Comparison of ENCODE assay signal across 1 cellular context in the genomic region with DNA sequence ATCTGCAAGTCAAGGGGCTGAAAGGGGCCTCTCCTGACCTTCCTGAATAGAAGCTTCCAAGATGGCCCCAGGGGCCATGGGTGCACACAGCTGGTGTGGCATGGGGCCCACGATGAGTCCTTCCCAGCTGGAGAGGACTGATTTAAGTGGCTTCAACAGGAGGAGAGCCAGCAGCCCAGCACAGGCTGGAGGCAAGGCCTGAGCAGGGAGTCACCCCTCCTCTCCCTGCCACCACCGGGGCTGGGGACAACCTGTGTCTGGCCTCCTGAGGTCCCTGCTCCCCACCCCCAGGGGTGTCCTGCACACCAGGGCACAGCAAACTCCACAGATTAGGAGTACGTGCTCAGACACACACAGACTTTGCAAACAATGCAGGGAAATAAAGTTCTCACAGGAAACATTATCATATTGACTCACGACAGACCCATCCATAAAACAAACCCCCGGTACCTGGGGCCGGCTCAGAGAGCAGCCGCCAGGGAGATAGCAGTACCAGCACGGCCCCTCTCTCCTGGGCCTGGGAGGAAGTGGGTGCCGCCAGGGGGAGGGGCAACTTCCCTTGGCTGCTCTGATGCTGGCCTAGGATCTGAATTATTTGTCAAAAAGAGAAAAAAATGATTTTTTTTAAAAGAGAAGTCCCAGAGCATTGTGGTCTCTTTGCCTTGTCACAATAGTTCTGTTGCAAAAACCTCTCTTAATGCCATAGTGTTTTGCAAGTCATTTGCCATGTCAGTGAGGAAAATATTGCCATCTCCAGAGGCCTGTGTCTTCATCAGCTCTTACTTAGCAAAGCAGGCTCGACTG.
TF ChIP-seq lines count a peak whose summit lies in the region.

No MANE protein-coding gene starts in this region.

TF ChIP-seq in HepG2, 621 proteins besides CTCF, POLR2A, EP300 and RAD21 (continued from another document and continues in another):
- TF ChIP-seq XRCC5 (optimal IDR thresholded peaks at IDR 0.05; ENCODE audit: low read length) (peak; percentile 40), ZBTB7A (CRISPR knock-in tag; IDR thresholded peaks at IDR 0.05) (peak; percentile 48; the same call in 1 of the 2 replicates), GABPA (IDR thresholded peaks at IDR 0.05; ENCODE audit: low read depth, low read length) (peak; percentile 49; the same call in 1 of the 2 replicates), GABPA (CRISPR knock-in tag; IDR thresholded peaks at IDR 0.05; ENCODE audit: low read depth) (peak; percentile 74), ZNF12 (CRISPR knock-in tag; IDR thresholded peaks at IDR 0.05) (no peak), ZNF496 (CRISPR knock-in tag; IDR thresholded peaks at IDR 0.05; ENCODE audit: insufficient replicate concordance) (no peak), ZNF563 (CRISPR knock-in tag; IDR thresholded peaks at IDR 0.05) (0 out of 2 replicates have a peak, but pooled peaks have one; percentile 24), ZNF235 (CRISPR knock-in tag; IDR thresholded peaks at IDR 0.05; ENCODE audit: borderline replicate concordance) (no peak), ZNF572 (CRISPR knock-in tag; IDR thresholded peaks at IDR 0.05) (peak; percentile 1; the same call in 1 of the 2 replicates), ZFY (CRISPR knock-in tag; IDR thresholded peaks at IDR 0.05) (peak; percentile 37; the same call in 1 of the 2 replicates), FOXO1 (CRISPR knock-in tag; IDR thresholded peaks at IDR 0.05) (peak; percentile 40; the same call in 1 of the 2 replicates), GZF1 (CRISPR knock-in tag; IDR thresholded peaks at IDR 0.05) (peak; percentile 34; the same call in 1 of the 2 replicates), CREBL2 (CRISPR knock-in tag; IDR thresholded peaks at IDR 0.05; ENCODE audit: borderline replicate concordance) (no peak), ZNF547 (CRISPR knock-in tag; IDR thresholded peaks at IDR 0.05) (0 out of 2 replicates have a peak, but pooled peaks have one; percentile 43), PHF5A (CRISPR knock-in tag; IDR thresholded peaks at IDR 0.05; ENCODE audit: low read depth, unreplicated experiment) (no peak), MEF2D (CRISPR knock-in tag; IDR thresholded peaks at IDR 0.05) (peak; percentile 47), TEAD3 (CRISPR knock-in tag; optimal IDR thresholded peaks at IDR 0.05; ENCODE audit: borderline replicate concordance) (peak; percentile 10), ZMYM4 (CRISPR knock-in tag; IDR thresholded peaks at IDR 0.05) (0 out of 2 replicates have a peak, but pooled peaks have one; percentile 48), ZNF614 (CRISPR knock-in tag; IDR thresholded peaks at IDR 0.05; ENCODE audit: borderline replicate concordance) (0 out of 2 replicates have a peak, but pooled peaks have one; percentile 14), ZNF670 (CRISPR knock-in tag; IDR thresholded peaks at IDR 0.05; ENCODE audit: borderline replicate concordance) (peak; percentile 68; the same call in 1 of the 2 replicates), CREM (IDR thresholded peaks at IDR 0.05) (0 out of 2 replicates have a peak, but pooled peaks have one; percentile 35), CREM (CRISPR knock-in tag; IDR thresholded peaks at IDR 0.05) (no peak), RARA (CRISPR knock-in tag; IDR thresholded peaks at IDR 0.05) (peak; percentile 66), KDM2A (CRISPR knock-in tag; IDR thresholded peaks at IDR 0.05; ENCODE audit: borderline replicate concordance, low read depth) (peak; percentile 41; the same call in 1 of the 2 replicates), ZFP90 (CRISPR knock-in tag; IDR thresholded peaks at IDR 0.05; ENCODE audit: borderline replicate concordance) (no peak), POGZ (CRISPR knock-in tag; IDR thresholded peaks at IDR 0.05) (peak; percentile 53; the same call in 1 of the 2 replicates), ZNF333 (CRISPR knock-in tag; IDR thresholded peaks at IDR 0.05; ENCODE audit: borderline replicate concordance) (no peak), PHF21A (CRISPR knock-in tag; IDR thresholded peaks at IDR 0.05) (peak; percentile 92), ZNF558 (CRISPR knock-in tag; IDR thresholded peaks at IDR 0.05; ENCODE audit: borderline replicate concordance) (no peak), ZBTB34 (CRISPR knock-in tag; IDR thresholded peaks at IDR 0.05) (no peak), ZNF605 (CRISPR knock-in tag; IDR thresholded peaks at IDR 0.05) (peak; percentile 79; the same call in 1 of the 2 replicates), ZNF768 (CRISPR knock-in tag; IDR thresholded peaks at IDR 0.05) (0 out of 2 replicates have a peak, but pooled peaks have one; percentile 51), MED1 (CRISPR knock-in tag; IDR thresholded peaks at IDR 0.05) (peak; percentile 99), RCOR2 (CRISPR knock-in tag; IDR thresholded peaks at IDR 0.05) (peak; percentile 86; the same call in 1 of the 2 replicates), YEATS2 (CRISPR knock-in tag; IDR thresholded peaks at IDR 0.05; ENCODE audit: borderline replicate concordance) (peak; percentile 49; the same call in 1 of the 2 replicates), NFRKB (IDR thresholded peaks at IDR 0.05) (no peak), GATA4 (IDR thresholded peaks at IDR 0.05; ENCODE audit: borderline replicate concordance, low read depth) (peak; percentile 74; the same call in 1 of the 2 replicates), ZNF205 (CRISPR knock-in tag; IDR thresholded peaks at IDR 0.05) (0 out of 2 replicates have a peak, but pooled peaks have one; percentile 12), POLR2G (IDR thresholded peaks at IDR 0.05; ENCODE audit: low read depth, low read length) (no peak), ZNF615 (CRISPR knock-in tag; IDR thresholded peaks at IDR 0.05; ENCODE audit: borderline replicate concordance) (no peak)
- TF ChIP-seq, protein P1, sequence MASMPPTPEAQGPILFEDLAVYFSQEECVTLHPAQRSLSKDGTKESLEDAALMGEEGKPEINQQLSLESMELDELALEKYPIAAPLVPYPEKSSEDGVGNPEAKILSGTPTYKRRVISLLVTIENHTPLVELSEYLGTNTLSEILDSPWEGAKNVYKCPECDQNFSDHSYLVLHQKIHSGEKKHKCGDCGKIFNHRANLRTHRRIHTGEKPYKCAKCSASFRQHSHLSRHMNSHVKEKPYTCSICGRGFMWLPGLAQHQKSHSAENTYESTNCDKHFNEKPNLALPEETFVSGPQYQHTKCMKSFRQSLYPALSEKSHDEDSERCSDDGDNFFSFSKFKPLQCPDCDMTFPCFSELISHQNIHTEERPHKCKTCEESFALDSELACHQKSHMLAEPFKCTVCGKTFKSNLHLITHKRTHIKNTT (CRISPR knock-in tag; IDR thresholded peaks at IDR 0.05): no peak
- TF ChIP-seq, protein P2, sequence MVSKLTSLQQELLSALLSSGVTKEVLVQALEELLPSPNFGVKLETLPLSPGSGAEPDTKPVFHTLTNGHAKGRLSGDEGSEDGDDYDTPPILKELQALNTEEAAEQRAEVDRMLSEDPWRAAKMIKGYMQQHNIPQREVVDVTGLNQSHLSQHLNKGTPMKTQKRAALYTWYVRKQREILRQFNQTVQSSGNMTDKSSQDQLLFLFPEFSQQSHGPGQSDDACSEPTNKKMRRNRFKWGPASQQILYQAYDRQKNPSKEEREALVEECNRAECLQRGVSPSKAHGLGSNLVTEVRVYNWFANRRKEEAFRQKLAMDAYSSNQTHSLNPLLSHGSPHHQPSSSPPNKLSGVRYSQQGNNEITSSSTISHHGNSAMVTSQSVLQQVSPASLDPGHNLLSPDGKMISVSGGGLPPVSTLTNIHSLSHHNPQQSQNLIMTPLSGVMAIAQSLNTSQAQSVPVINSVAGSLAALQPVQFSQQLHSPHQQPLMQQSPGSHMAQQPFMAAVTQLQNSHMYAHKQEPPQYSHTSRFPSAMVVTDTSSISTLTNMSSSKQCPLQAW (CRISPR knock-in tag; IDR thresholded peaks at IDR 0.05): peak; percentile 62; the same call in 1 of the 2 replicates
- TF ChIP-seq, protein P3, sequence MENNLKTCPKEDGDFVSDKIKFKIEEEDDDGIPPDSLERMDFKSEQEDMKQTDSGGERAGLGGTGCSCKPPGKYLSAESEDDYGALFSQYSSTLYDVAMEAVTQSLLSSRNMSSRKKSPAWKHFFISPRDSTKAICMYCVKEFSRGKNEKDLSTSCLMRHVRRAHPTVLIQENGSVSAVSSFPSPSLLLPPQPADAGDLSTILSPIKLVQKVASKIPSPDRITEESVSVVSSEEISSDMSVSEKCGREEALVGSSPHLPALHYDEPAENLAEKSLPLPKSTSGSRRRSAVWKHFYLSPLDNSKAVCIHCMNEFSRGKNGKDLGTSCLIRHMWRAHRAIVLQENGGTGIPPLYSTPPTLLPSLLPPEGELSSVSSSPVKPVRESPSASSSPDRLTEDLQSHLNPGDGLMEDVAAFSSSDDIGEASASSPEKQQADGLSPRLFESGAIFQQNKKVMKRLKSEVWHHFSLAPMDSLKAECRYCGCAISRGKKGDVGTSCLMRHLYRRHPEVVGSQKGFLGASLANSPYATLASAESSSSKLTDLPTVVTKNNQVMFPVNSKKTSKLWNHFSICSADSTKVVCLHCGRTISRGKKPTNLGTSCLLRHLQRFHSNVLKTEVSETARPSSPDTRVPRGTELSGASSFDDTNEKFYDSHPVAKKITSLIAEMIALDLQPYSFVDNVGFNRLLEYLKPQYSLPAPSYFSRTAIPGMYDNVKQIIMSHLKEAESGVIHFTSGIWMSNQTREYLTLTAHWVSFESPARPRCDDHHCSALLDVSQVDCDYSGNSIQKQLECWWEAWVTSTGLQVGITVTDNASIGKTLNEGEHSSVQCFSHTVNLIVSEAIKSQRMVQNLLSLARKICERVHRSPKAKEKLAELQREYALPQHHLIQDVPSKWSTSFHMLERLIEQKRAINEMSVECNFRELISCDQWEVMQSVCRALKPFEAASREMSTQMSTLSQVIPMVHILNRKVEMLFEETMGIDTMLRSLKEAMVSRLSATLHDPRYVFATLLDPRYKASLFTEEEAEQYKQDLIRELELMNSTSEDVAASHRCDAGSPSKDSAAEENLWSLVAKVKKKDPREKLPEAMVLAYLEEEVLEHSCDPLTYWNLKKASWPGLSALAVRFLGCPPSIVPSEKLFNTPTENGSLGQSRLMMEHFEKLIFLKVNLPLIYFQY (CRISPR knock-in tag; IDR thresholded peaks at IDR 0.05; ENCODE audit: borderline replicate concordance): peak; percentile 59; the same call in 1 of the 2 replicates
- TF ChIP-seq, protein P4, sequence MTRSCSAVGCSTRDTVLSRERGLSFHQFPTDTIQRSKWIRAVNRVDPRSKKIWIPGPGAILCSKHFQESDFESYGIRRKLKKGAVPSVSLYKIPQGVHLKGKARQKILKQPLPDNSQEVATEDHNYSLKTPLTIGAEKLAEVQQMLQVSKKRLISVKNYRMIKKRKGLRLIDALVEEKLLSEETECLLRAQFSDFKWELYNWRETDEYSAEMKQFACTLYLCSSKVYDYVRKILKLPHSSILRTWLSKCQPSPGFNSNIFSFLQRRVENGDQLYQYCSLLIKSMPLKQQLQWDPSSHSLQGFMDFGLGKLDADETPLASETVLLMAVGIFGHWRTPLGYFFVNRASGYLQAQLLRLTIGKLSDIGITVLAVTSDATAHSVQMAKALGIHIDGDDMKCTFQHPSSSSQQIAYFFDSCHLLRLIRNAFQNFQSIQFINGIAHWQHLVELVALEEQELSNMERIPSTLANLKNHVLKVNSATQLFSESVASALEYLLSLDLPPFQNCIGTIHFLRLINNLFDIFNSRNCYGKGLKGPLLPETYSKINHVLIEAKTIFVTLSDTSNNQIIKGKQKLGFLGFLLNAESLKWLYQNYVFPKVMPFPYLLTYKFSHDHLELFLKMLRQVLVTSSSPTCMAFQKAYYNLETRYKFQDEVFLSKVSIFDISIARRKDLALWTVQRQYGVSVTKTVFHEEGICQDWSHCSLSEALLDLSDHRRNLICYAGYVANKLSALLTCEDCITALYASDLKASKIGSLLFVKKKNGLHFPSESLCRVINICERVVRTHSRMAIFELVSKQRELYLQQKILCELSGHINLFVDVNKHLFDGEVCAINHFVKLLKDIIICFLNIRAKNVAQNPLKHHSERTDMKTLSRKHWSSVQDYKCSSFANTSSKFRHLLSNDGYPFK (CRISPR knock-in tag; IDR thresholded peaks at IDR 0.05; ENCODE audit: borderline replicate concordance): 0 out of 2 replicates have a peak, but pooled peaks have one; percentile 26
- TF ChIP-seq, protein P5, sequence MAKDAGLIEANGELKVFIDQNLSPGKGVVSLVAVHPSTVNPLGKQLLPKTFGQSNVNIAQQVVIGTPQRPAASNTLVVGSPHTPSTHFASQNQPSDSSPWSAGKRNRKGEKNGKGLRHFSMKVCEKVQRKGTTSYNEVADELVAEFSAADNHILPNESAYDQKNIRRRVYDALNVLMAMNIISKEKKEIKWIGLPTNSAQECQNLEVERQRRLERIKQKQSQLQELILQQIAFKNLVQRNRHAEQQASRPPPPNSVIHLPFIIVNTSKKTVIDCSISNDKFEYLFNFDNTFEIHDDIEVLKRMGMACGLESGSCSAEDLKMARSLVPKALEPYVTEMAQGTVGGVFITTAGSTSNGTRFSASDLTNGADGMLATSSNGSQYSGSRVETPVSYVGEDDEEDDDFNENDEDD (CRISPR knock-in tag; IDR thresholded peaks at IDR 0.05; ENCODE audit: borderline replicate concordance): peak; percentile 50; the same call in 1 of the 2 replicates
- TF ChIP-seq, protein P6, sequence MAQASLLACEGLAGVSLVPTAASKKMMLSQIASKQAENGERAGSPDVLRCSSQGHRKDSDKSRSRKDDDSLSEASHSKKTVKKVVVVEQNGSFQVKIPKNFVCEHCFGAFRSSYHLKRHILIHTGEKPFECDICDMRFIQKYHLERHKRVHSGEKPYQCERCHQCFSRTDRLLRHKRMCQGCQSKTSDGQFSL (CRISPR knock-in tag; IDR thresholded peaks at IDR 0.05): no peak
- TF ChIP-seq, protein P7, sequence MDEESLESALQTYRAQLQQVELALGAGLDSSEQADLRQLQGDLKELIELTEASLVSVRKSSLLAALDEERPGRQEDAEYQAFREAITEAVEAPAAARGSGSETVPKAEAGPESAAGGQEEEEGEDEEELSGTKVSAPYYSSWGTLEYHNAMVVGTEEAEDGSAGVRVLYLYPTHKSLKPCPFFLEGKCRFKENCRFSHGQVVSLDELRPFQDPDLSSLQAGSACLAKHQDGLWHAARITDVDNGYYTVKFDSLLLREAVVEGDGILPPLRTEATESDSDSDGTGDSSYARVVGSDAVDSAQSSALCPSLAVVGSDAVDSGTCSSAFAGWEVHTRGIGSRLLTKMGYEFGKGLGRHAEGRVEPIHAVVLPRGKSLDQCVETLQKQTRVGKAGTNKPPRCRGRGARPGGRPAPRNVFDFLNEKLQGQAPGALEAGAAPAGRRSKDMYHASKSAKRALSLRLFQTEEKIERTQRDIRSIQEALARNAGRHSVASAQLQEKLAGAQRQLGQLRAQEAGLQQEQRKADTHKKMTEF (CRISPR knock-in tag; IDR thresholded peaks at IDR 0.05): peak; percentile 53; the same call in 1 of the 2 replicates
